ENCODE assay signal across 13 cellular contexts in the genomic region with DNA sequence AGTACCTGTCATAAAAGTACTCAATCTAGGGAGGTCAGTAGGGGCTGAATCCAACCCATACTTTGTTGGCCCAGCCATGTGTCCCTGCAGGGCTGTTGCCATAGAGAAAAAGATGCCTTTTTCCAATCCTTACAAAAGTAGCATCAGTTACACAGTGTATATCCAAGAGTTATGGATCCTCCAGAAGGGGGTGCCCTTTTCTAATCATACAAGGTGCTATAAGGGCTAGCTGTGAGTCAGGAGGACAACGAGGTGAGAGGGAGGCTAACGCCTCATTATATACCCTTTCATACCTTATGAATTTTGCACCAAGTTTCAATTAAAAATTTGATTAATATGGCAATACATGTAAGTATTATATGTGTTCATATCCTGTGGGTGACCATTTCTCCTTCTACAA. TPM values are rescaled to one million over a fixed set of nuclear protein-coding genes. Genes with fewer than 3 reads are reported as not detected.
DNase-seq lines count a peak whose midpoint lies in the region; ATAC-seq, FAIRE-seq and TF ChIP-seq lines count a peak whose summit lies in the region.
"Had no signal": no experiment of that assay in that cellular context is flagged by ENCODE, and none has a peak within 500 bp of the region (broad histone marks: within the 10 kb centered on the region; RNA-seq: fewer than 3 reads in every experiment).

No MANE protein-coding gene starts in this region.

- CTCF ChIA-PET in activated CD8-positive, alpha-beta T cell treated with anti-CD3 and anti-CD28 coated beads, Interleukin-2, amount 10 ng/mL, durations not matched to agents 7 days and 5 days (lab: Charles Lee) = no interaction called here
- CTCF ChIA-PET in HepG2 (lab: Yijun Ruan, JAX; ENCODE audit: low intra/inter-chr PET ratio, low total read pairs) = interaction anchor here (0.7 to 1.4 kb wide), 2 partner anchors 80 to 124 kb away, joined by 3 to 7 read pairs; no protein-coding TSS in a partner anchor

- H3K4me2 ChIP-seq in HepG2 (ENCODE audit: low read depth, low read length) = no peak overlapping the region

- BruUV-seq in HepG2 (replicated peaks; lab: Mats Ljungman, UMichigan) = no TSS peak

- no peaks in the 10 kb centered on the region; a peak in 1 of 5 replicates for H3K27me3 ChIP-seq in HepG2 (ENCODE audit: control insufficient read depth in 1 of 2, insufficient read depth in 2 of 2, low read length in 2 of 2)
- no peaks in the 10 kb centered on the region for H3K27me3 ChIP-seq in upper lobe of right lung
- H3K27me3 ChIP-seq: vagina had no signal

- DNase-seq in NCI-H1436 (lab: John Stamatoyannopoulos, UW) (peak; percentile 1), NCI-H1436 treated with DMSO at 0.1 percent for 48 hours (lab: John Stamatoyannopoulos, UW) (no peak), KBM-7 (peak; percentile 39), HepG2 (ENCODE audit: low spot score) (peak; percentile 45), upper lobe of right lung (no peak), DMS153 (lab: John Stamatoyannopoulos, UW) (no peak), medulla oblongata (ENCODE audit: extremely low spot score) (no peak)
- peak; percentile 27 for DNase-seq in activated CD8-positive, alpha-beta T cell treated with anti-CD3 and anti-CD28 coated beads, Interleukin-2, amount 10 ng/mL, durations not matched to agents 7 days and 5 days
- DNase-seq: stimulated activated CD4-positive, alpha-beta T cell treated with anti-CD3 and anti-CD28 coated beads, Interleukin-1b, Interleukin-23, amount 100 ng/mL, for 48 hours; T1000 had no signal

- intact Hi-C loops in HepG2 (cut with micrococcal nuclease; ENCODE audit: unreplicated experiment) = loop anchor here (1.0 kb wide), 1 partner anchor 125 kb away; no protein-coding TSS in a partner anchor
- intact Hi-C loops in upper lobe of right lung (cut with DNase I) = no loop called here

- no peaks in the 10 kb centered on the region for H3K36me3 Mint-ChIP-seq in activated CD8-positive, alpha-beta T cell treated with anti-CD3 and anti-CD28 coated beads, Interleukin-2, amount 10 ng/mL, durations not matched to agents 7 days and 5 days (ENCODE audit: low read depth)

- H3K4me3 ChIP-seq in HepG2 (replicated peaks in 1 of 3; ENCODE audit: insufficient read depth in 1 of 3, low read depth in 2 of 3, low read length in 3 of 3) (no peak overlapping the region), upper lobe of right lung (no peak overlapping the region)
- H3K4me3 ChIP-seq: lung, vagina had no signal

- peak; percentile 15 for FAIRE-seq in HepG2 (lab: Jason Lieb, UNC)
- FAIRE-seq: astrocyte had no signal

- no peaks in the 10 kb centered on the region for H3K79me2 ChIP-seq in HepG2 (ENCODE audit: insufficient read depth, low read length)

- no peak overlapping the region for H3K4me3 Mint-ChIP-seq in activated CD8-positive, alpha-beta T cell treated with anti-CD3 and anti-CD28 coated beads, Interleukin-2, amount 10 ng/mL, durations not matched to agents 7 days and 5 days

- H3K27ac ChIP-seq in HepG2 (ENCODE audit: extremely low read length, insufficient read depth, low read length) = no peak overlapping the region
- no peak overlapping the region for H3K27ac ChIP-seq in upper lobe of right lung
- H3K27ac ChIP-seq: vagina had no signal

- 58% methylated on average over 2 of the region's 2 CpGs for WGBS in HepG2 (ENCODE audit: low lambda C conversion rate)

- TF ChIP-seq EP300 in HepG2 (IDR thresholded peaks at IDR 0.05; ENCODE audit: low read depth in 2 of 2, low read length in 2 of 2) (no peak), HepG2 (CRISPR knock-in tag; IDR thresholded peaks at IDR 0.05; ENCODE audit: borderline replicate concordance) (no peak)

- no peaks in the 10 kb centered on the region for H3K9me3 ChIP-seq in HepG2 (ENCODE audit: low read length)
- no peaks in the 10 kb centered on the region for H3K9me3 ChIP-seq in upper lobe of right lung
- H3K9me3 ChIP-seq: vagina had no signal

- no peak overlapping the region for H3K27ac Mint-ChIP-seq in activated CD8-positive, alpha-beta T cell treated with anti-CD3 and anti-CD28 coated beads, Interleukin-2, amount 10 ng/mL, durations not matched to agents 7 days and 5 days

- no peaks in the 10 kb centered on the region for H3K36me3 ChIP-seq in HepG2 (replicated peaks in 1 of 2; ENCODE audit: control insufficient read depth in 1 of 2, insufficient read depth in 2 of 2, low read length in 2 of 2)
- H3K36me3 ChIP-seq in upper lobe of right lung = no peaks in the 10 kb centered on the region
- H3K36me3 ChIP-seq: vagina had no signal

- ATAC-seq in activated CD8-positive, alpha-beta T cell treated with anti-CD3 and anti-CD28 coated beads, Interleukin-2, amount 10 ng/mL, durations not matched to agents 7 days and 5 days = no peak
- ATAC-seq in HepG2 = peak; percentile 43
- no peak for ATAC-seq in upper lobe of right lung

- TF ChIP-seq CTCF in HepG2 (CRISPR knock-in tag; IDR thresholded peaks at IDR 0.05) = peak; percentile 46
- TF ChIP-seq CTCF in upper lobe of right lung (IDR thresholded peaks at IDR 0.05) = no peak

- peaks cover 29% of the 10 kb centered on the region for H3K4me1 Mint-ChIP-seq in activated CD8-positive, alpha-beta T cell treated with anti-CD3 and anti-CD28 coated beads, Interleukin-2, amount 10 ng/mL, durations not matched to agents 7 days and 5 days (ENCODE audit: low read depth)

- H3K4me1 ChIP-seq in HepG2 (ENCODE audit: insufficient read depth, low read length) (no peaks in the 10 kb centered on the region), upper lobe of right lung (no peaks in the 10 kb centered on the region)

- TF ChIP-seq POLR2A in HepG2 (IDR thresholded peaks at IDR 0.05; ENCODE audit: insufficient read depth in 1 of 2, low read depth in 2 of 2, low read length in 2 of 2) = no peak

- H3K9me3 Mint-ChIP-seq in activated CD8-positive, alpha-beta T cell treated with anti-CD3 and anti-CD28 coated beads, Interleukin-2, amount 10 ng/mL, durations not matched to agents 7 days and 5 days (ENCODE audit: insufficient read depth) = no peaks in the 10 kb centered on the region

- POLR2A ChIA-PET in activated CD8-positive, alpha-beta T cell treated with anti-CD3 and anti-CD28 coated beads, Interleukin-2, amount 10 ng/mL, durations not matched to agents 7 days and 5 days (lab: Charles Lee) = no interaction called here
- POLR2A ChIA-PET in HepG2 (lab: Yijun Ruan, JAX) = no interaction called here

- H3K27me3 Mint-ChIP-seq in activated CD8-positive, alpha-beta T cell treated with anti-CD3 and anti-CD28 coated beads, Interleukin-2, amount 10 ng/mL, durations not matched to agents 7 days and 5 days (ENCODE audit: low read depth) = no peaks in the 10 kb centered on the region

- no peak overlapping the region for H3K9ac ChIP-seq in HepG2 (ENCODE audit: insufficient read depth, low read depth, low read length)

- in situ Hi-C loops in KBM-7 (cut with MboI; ENCODE audit: low pct_unique_long_range_greater_than_20kb, low sequenced_read_pairs) (no loop called here), HepG2 (cut with HindIII; ENCODE audit: extremely low pct_ligation_motif_present, low pct_unique_long_range_greater_than_20kb) (loop anchor here (5.0 kb wide), 1 partner anchor 124 kb away; no protein-coding TSS in a partner anchor)

- no peaks in the 10 kb centered on the region for H4K20me1 ChIP-seq in HepG2 (ENCODE audit: insufficient read depth, low read length)

- no peak overlapping the region for H2AFZ ChIP-seq in HepG2 (ENCODE audit: low read length)

- no peak for TF ChIP-seq RAD21 in HepG2 (CRISPR knock-in tag; IDR thresholded peaks at IDR 0.05)

RNA-seq across cellular contexts. Expression of gene KIAA0825, which starts 4.8 kb away (rescaled TPM):
- 1 to 10 TPM; 1.1 to 2.0 TPM for total RNA-seq in activated CD8-positive, alpha-beta T cell treated with anti-CD3 and anti-CD28 coated beads, Interleukin-2, amount 10 ng/mL, durations not matched to agents 7 days and 5 days
- total RNA-seq in HepG2 (2016; rRNA removed; fragmentation: Illumina TruSeq; extraction: Trizol) (0.51 and 0.77 TPM in 2 replicates), upper lobe of right lung (4.4 TPM)
- total RNA-seq in HepG2 (2016; cell fraction: cytosol; rRNA removed; fragmentation: Illumina TruSeq; extraction: Trizol; ENCODE audit: low read depth) = not detected in 2 replicates
- 0.41 and 0.58 TPM in 2 replicates for total RNA-seq in HepG2 (2016; cell fraction: insoluble cytoplasmic fraction; rRNA removed; fragmentation: Illumina TruSeq; extraction: Trizol)
- total RNA-seq in HepG2 (2016; cell fraction: membrane; rRNA removed; fragmentation: Illumina TruSeq; extraction: Trizol) = 0.34 and 0.40 TPM in 2 replicates
- total RNA-seq in HepG2 (2016; cell fraction: nucleus; rRNA removed; fragmentation: Illumina TruSeq; extraction: Trizol) = 0.84 and 0.91 TPM in 2 replicates
- 0.05 and 0.13 TPM in 2 replicates for polyA plus RNA-seq in HepG2 (2011; rRNA removed)
- polyA plus RNA-seq in HepG2 (2011; cell fraction: cytosol; rRNA removed) = 0.03 and 0.05 TPM in 2 replicates
- polyA plus RNA-seq in HepG2 (2011; cell fraction: nucleus; rRNA removed) = 0.08 and 0.10 TPM in 2 replicates
- 0.07 and 0.13 TPM in 2 replicates for polyA plus RNA-seq in HepG2 (2012)
- polyA plus RNA-seq in HepG2 (2016; cell fraction: cytosol; fragmentation: Illumina TruSeq; extraction: Trizol; ENCODE audit: low read depth) = 0.05 TPM in 1 of 2 replicates, not detected in the other
- polyA plus RNA-seq in HepG2 (2016; cell fraction: insoluble cytoplasmic fraction; fragmentation: Illumina TruSeq; extraction: Trizol; ENCODE audit: low read depth) = 0.48 and 0.57 TPM in 2 replicates
- 0.07 TPM in 1 of 2 replicates, not detected in the other for polyA plus RNA-seq in HepG2 (2016; cell fraction: membrane; fragmentation: Illumina TruSeq; extraction: Trizol; ENCODE audit: low read depth)
- polyA plus RNA-seq in HepG2 (2016; cell fraction: nucleus; fragmentation: Illumina TruSeq; extraction: Trizol; ENCODE audit: insufficient read depth, low read depth) = 0.16 and 0.25 TPM in 2 replicates
- polyA minus RNA-seq in HepG2 (2011; rRNA and poly(A)+ RNA removed; ENCODE audit: low replicate concordance) = 0.12 and 40.8 TPM in 2 replicates
- polyA minus RNA-seq in HepG2 (2011; cell fraction: cytosol; rRNA and poly(A)+ RNA removed) = 0.20 and 0.26 TPM in 2 replicates
- 1.8 and 2.1 TPM in 2 replicates for polyA minus RNA-seq in HepG2 (2011; cell fraction: nucleus; rRNA and poly(A)+ RNA removed)

RNA-seq across cellular contexts. Expression of gene SLF1, which starts 4.9 kb away (rescaled TPM):
- 10 to 100 TPM; 18.2 to 19.4 TPM for total RNA-seq in activated CD8-positive, alpha-beta T cell treated with anti-CD3 and anti-CD28 coated beads, Interleukin-2, amount 10 ng/mL, durations not matched to agents 7 days and 5 days
- total RNA-seq in HepG2 (2016; rRNA removed; fragmentation: Illumina TruSeq; extraction: Trizol) (9.1 and 10.4 TPM in 2 replicates), upper lobe of right lung (6.2 TPM)
- 11.1 and 12.3 TPM in 2 replicates for total RNA-seq in HepG2 (2016; cell fraction: cytosol; rRNA removed; fragmentation: Illumina TruSeq; extraction: Trizol; ENCODE audit: low read depth)
- 8.6 and 10.3 TPM in 2 replicates for total RNA-seq in HepG2 (2016; cell fraction: insoluble cytoplasmic fraction; rRNA removed; fragmentation: Illumina TruSeq; extraction: Trizol)
- total RNA-seq in HepG2 (2016; cell fraction: membrane; rRNA removed; fragmentation: Illumina TruSeq; extraction: Trizol) = 4.3 and 6.2 TPM in 2 replicates
- total RNA-seq in HepG2 (2016; cell fraction: nucleus; rRNA removed; fragmentation: Illumina TruSeq; extraction: Trizol) = 15.7 and 22.6 TPM in 2 replicates
- polyA plus RNA-seq in HepG2 (2011; rRNA removed) = 1.5 and 2.1 TPM in 2 replicates
- 0.73 and 0.81 TPM in 2 replicates for polyA plus RNA-seq in HepG2 (2011; cell fraction: cytosol; rRNA removed)
- polyA plus RNA-seq in HepG2 (2011; cell fraction: nucleus; rRNA removed) = 1.2 TPM in 2 replicates
- polyA plus RNA-seq in HepG2 (2012) = 1.0 and 1.8 TPM in 2 replicates
- polyA plus RNA-seq in HepG2 (2016; cell fraction: cytosol; fragmentation: Illumina TruSeq; extraction: Trizol; ENCODE audit: low read depth) = 0.31 and 0.38 TPM in 2 replicates
- polyA plus RNA-seq in HepG2 (2016; cell fraction: insoluble cytoplasmic fraction; fragmentation: Illumina TruSeq; extraction: Trizol; ENCODE audit: low read depth) = 7.7 and 8.0 TPM in 2 replicates
- polyA plus RNA-seq in HepG2 (2016; cell fraction: membrane; fragmentation: Illumina TruSeq; extraction: Trizol; ENCODE audit: low read depth) = 0.53 and 0.91 TPM in 2 replicates
- polyA plus RNA-seq in HepG2 (2016; cell fraction: nucleus; fragmentation: Illumina TruSeq; extraction: Trizol; ENCODE audit: insufficient read depth, low read depth) = 10.6 and 13.9 TPM in 2 replicates
- 1.1 and 66.0 TPM in 2 replicates for polyA minus RNA-seq in HepG2 (2011; rRNA and poly(A)+ RNA removed; ENCODE audit: low replicate concordance)
- polyA minus RNA-seq in HepG2 (2011; cell fraction: cytosol; rRNA and poly(A)+ RNA removed) = 6.8 and 7.9 TPM in 2 replicates
- polyA minus RNA-seq in HepG2 (2011; cell fraction: nucleus; rRNA and poly(A)+ RNA removed) = 7.5 and 15.3 TPM in 2 replicates

Comparison
In these comparisons a context has a peak if more than half of its experiments do, and no peak if none do; other contexts are left out.
1. DNase-seq: peak in NCI-H1436 (single experiment), KBM-7 (single experiment), activated CD8-positive, alpha-beta T cell treated with anti-CD3 and anti-CD28 coated beads, Interleukin-2, amount 10 ng/mL, durations not matched to agents 7 days and 5 days (single experiment) and HepG2 (single experiment); none in NCI-H1436 treated with DMSO at 0.1 percent for 48 hours (single experiment), upper lobe of right lung (single experiment), DMS153 (single experiment) and medulla oblongata (single experiment).